17 cellular contexts compared by ENCODE assay signal in genomic region chr12:107415066-107415465, GRCh38.
A peak's percentile ranks its signal among the peaks of the same experiment; 100 is the strongest.
DNase-seq lines count a peak whose midpoint lies in the region; ATAC-seq and TF ChIP-seq lines count a peak whose summit lies in the region.
"Had no signal": no experiment of that assay in that cellular context is flagged by ENCODE, and none has a peak within 500 bp of the region (broad histone marks: within the 10 kb centered on the region; RNA-seq: fewer than 3 reads in every experiment).

No MANE protein-coding gene starts in this region.

- DNase-seq in GM04503 (ENCODE audit: low read depth), result peak; percentile 40
- peak; percentile 27 for DNase-seq in RWPE1 (ENCODE audit: low spot score)
- no peak for DNase-seq in epithelial cell of prostate (ENCODE audit: low read depth, low spot score)
- peak; percentile 60 for DNase-seq in stromal cell of bone marrow (ENCODE audit: low read depth)
- DNase-seq in activated effector memory CD4-positive, alpha-beta T cell treated with Interleukin-2 at 50 U/mL for 16 hours, result no peak
- DNase-seq: activated CD8-positive, alpha-beta memory T cell treated with anti-CD3 and anti-CD28 coated beads, Interleukin-2, amount 50 U/mL, for 48 hours; activated naive CD8-positive, alpha-beta T cell treated with anti-CD3 and anti-CD28 coated beads for 36 hours; CD8-positive, alpha-beta T cell; hippocampal formation; left ventricle myocardium inferior; NCI-H1930; NCI-H526 treated with DMSO at 0.1 percent for 48 hours; posterior cingulate gyrus; stimulated activated naive CD4-positive, alpha-beta T cell treated with Interleukin-2 at 50 U/mL for 16 hours had no signal

- no peak for ATAC-seq in HG02973 (IDR thresholded peaks at IDR 0.05; ENCODE audit: unreplicated experiment)
- no peak for ATAC-seq in HG03442 (IDR thresholded peaks at IDR 0.05; ENCODE audit: unreplicated experiment)
- ATAC-seq: CD8-positive, alpha-beta T cell had no signal

- POLR2A ChIA-PET in RWPE1 (lab: Yijun Ruan, JAX; ENCODE audit: low non-redundant PET), result no interaction called here

- no peak for TF ChIP-seq CTCF in RWPE1 (conservative IDR thresholded peaks at IDR 0.05; ENCODE audit: low read depth)

- CTCF ChIA-PET in RWPE1 (lab: Yijun Ruan, JAX), result interaction anchor here (0.7 kb wide), 1 partner anchor 12 kb away, joined by 3 read pairs; no protein-coding TSS in a partner anchor

- H3K27ac ChIP-seq in RWPE1 (peak overlapping the region; percentile 69), epithelial cell of prostate (peak overlapping the region; percentile 22)
- H3K27ac ChIP-seq: HL-60, left ventricle myocardium inferior had no signal

Comparison
In these comparisons a context has a peak if more than half of its experiments do, and no peak if none do; other contexts are left out.
1. DNase-seq: peak in GM04503 (single experiment), RWPE1 (single experiment) and stromal cell of bone marrow (single experiment); none in epithelial cell of prostate (single experiment) and activated effector memory CD4-positive, alpha-beta T cell treated with Interleukin-2 at 50 U/mL for 16 hours (single experiment).